Comparison of ENCODE assay signal across 12 cellular contexts in genomic region chr16:31186176-31186575, GRCh38.
A peak's percentile ranks its signal among the peaks of the same experiment; 100 is the strongest.
DNase-seq lines count a peak whose midpoint lies in the region; ATAC-seq and TF ChIP-seq lines count a peak whose summit lies in the region.
"Had no signal": no experiment of that assay in that cellular context is flagged by ENCODE, and none has a peak within 500 bp of the region (broad histone marks: within the 10 kb centered on the region; RNA-seq: fewer than 3 reads in every experiment).

No MANE protein-coding gene starts in this region.

- H3K27me3 ChIP-seq in neutrophil = no peaks in the 10 kb centered on the region
- H3K27me3 ChIP-seq: cardiac muscle cell, neural progenitor cell had no signal

- ATAC-seq in activated naive CD8-positive, alpha-beta T cell treated with anti-CD3 and anti-CD28 coated beads, Interleukin-2, amount 50 U/mL, for 24 hours = no peak

- H3K4me1 Mint-ChIP-seq in T-helper 1 cell treated with Interleukin-12 subunit alpha and Interleukin-12 subunit beta and Interleukin-4 antibody, amounts not matched to agents 30 μg/mL and 1 μg/mL, for 36 hours (ENCODE audit: low read depth) = peaks cover 73% of the 10 kb centered on the region
- peaks cover 92% of the 10 kb centered on the region for H3K4me1 Mint-ChIP-seq in activated naive CD8-positive, alpha-beta T cell treated with anti-CD3 and anti-CD28 coated beads, Interleukin-2, amount 50 U/mL, for 24 hours

- DNase-seq in T-helper 1 cell (no peak), NB4 (ENCODE audit: low read depth) (peak; percentile 64), NCI-H2107 (lab: John Stamatoyannopoulos, UW) (no peak), erythroblast (lab: John Stamatoyannopoulos, UW) (no peak)
- DNase-seq in activated naive CD8-positive, alpha-beta T cell treated with anti-CD3 and anti-CD28 coated beads, Interleukin-2, amount 50 U/mL, for 24 hours = no peak
- no peak for DNase-seq in central memory CD4-positive, alpha-beta T cell
- DNase-seq: NCI-H1105, NCI-H510A treated with DMSO at 0.1 percent for 48 hours had no signal

- no peaks in the 10 kb centered on the region for H3K9me3 ChIP-seq in neutrophil

- H3K27ac Mint-ChIP-seq in T-helper 1 cell treated with Interleukin-12 subunit alpha and Interleukin-12 subunit beta and Interleukin-4 antibody, amounts not matched to agents 30 μg/mL and 1 μg/mL, for 36 hours = peak overlapping the region; percentile 54
- peak overlapping the region; percentile 87 for H3K27ac Mint-ChIP-seq in activated naive CD8-positive, alpha-beta T cell treated with anti-CD3 and anti-CD28 coated beads, Interleukin-2, amount 50 U/mL, for 24 hours
- H3K27ac Mint-ChIP-seq: neural progenitor cell had no signal

- H3K4me1 ChIP-seq in neutrophil (ENCODE audit: control insufficient read depth in 1 of 2, insufficient read depth in 1 of 2, low read depth in 1 of 2, low read length in 1 of 2) = peaks cover 36 to 47% of the 10 kb centered on the region in 2 experiments

- H3K27ac ChIP-seq in neutrophil = peak overlapping the region; percentile 84
- H3K27ac ChIP-seq: cardiac muscle cell, neural progenitor cell had no signal

- H3K4me3 Mint-ChIP-seq in T-helper 1 cell treated with Interleukin-12 subunit alpha and Interleukin-12 subunit beta and Interleukin-4 antibody, amounts not matched to agents 30 μg/mL and 1 μg/mL, for 36 hours = peak overlapping the region; percentile 60
- H3K4me3 Mint-ChIP-seq in activated naive CD8-positive, alpha-beta T cell treated with anti-CD3 and anti-CD28 coated beads, Interleukin-2, amount 50 U/mL, for 24 hours = peak overlapping the region; percentile 97

- H3K4me3 ChIP-seq in NB4 (ENCODE audit: low read depth, low read length) = peak overlapping the region; percentile 37
- H3K4me3 ChIP-seq in neutrophil (ENCODE audit: low read depth in 1 of 2, low read length in 1 of 2) = peak overlapping the region; percentile 38 to 42
- H3K4me3 ChIP-seq: cardiac muscle cell, neural progenitor cell had no signal

- TF ChIP-seq POLR2A in NB4 (IDR thresholded peaks at IDR 0.05; ENCODE audit: extremely low read depth, insufficient read length) (no peak), erythroblast (IDR thresholded peaks at IDR 0.05; ENCODE audit: low read length) (no peak)

- H3K36me3 ChIP-seq in neutrophil = peaks cover 87% of the 10 kb centered on the region

- no peaks in the 10 kb centered on the region for H3K27me3 Mint-ChIP-seq in T-helper 1 cell treated with Interleukin-12 subunit alpha and Interleukin-12 subunit beta and Interleukin-4 antibody, amounts not matched to agents 30 μg/mL and 1 μg/mL, for 36 hours (ENCODE audit: low read depth)
- H3K27me3 Mint-ChIP-seq in activated naive CD8-positive, alpha-beta T cell treated with anti-CD3 and anti-CD28 coated beads, Interleukin-2, amount 50 U/mL, for 24 hours = no peaks in the 10 kb centered on the region

- TF ChIP-seq CTCF in NB4 (IDR thresholded peaks at IDR 0.05; ENCODE audit: low read depth, low read length) (no peak), neutrophil (IDR thresholded peaks at IDR 0.05) (no peak)

- peaks cover 87% of the 10 kb centered on the region for H3K36me3 Mint-ChIP-seq in T-helper 1 cell treated with Interleukin-12 subunit alpha and Interleukin-12 subunit beta and Interleukin-4 antibody, amounts not matched to agents 30 μg/mL and 1 μg/mL, for 36 hours (ENCODE audit: low read depth)
- H3K36me3 Mint-ChIP-seq in activated naive CD8-positive, alpha-beta T cell treated with anti-CD3 and anti-CD28 coated beads, Interleukin-2, amount 50 U/mL, for 24 hours (ENCODE audit: low read depth) = peaks cover 98% of the 10 kb centered on the region

- no peaks in the 10 kb centered on the region for H3K9me3 Mint-ChIP-seq in T-helper 1 cell treated with Interleukin-12 subunit alpha and Interleukin-12 subunit beta and Interleukin-4 antibody, amounts not matched to agents 30 μg/mL and 1 μg/mL, for 36 hours
- no peaks in the 10 kb centered on the region for H3K9me3 Mint-ChIP-seq in activated naive CD8-positive, alpha-beta T cell treated with anti-CD3 and anti-CD28 coated beads, Interleukin-2, amount 50 U/mL, for 24 hours
